Comparison of ENCODE assay signal across 1 cellular context in genomic region chr7:51965454-51965853, GRCh38.
A peak's percentile ranks its signal among the peaks of the same experiment; 100 is the strongest.
TF ChIP-seq lines count a peak whose summit lies in the region.

No MANE protein-coding gene starts in this region.

TF ChIP-seq in SK-N-SH, 30 proteins besides CTCF, POLR2A, EP300 and RAD21 (continued from another document):
- TF ChIP-seq REST (IDR thresholded peaks at IDR 0.05; ENCODE audit: low read depth, low read length) (no peak), FOSL2 (IDR thresholded peaks at IDR 0.05; ENCODE audit: borderline replicate concordance, low read depth) (no peak), YY1 (IDR thresholded peaks at IDR 0.05; ENCODE audit: low read depth) (no peak), RCOR1 (IDR thresholded peaks at IDR 0.05; ENCODE audit: low read length) (peak; percentile 90), POLR2AphosphoS5 (IDR thresholded peaks at IDR 0.05; ENCODE audit: low read depth, low read length) (no peak), FOXM1 (IDR thresholded peaks at IDR 0.05; ENCODE audit: low read depth) (no peak), PBX3 (IDR thresholded peaks at IDR 0.05) (no peak), RXRA (IDR thresholded peaks at IDR 0.05; ENCODE audit: borderline replicate concordance, low read depth) (no peak)
